ENCODE assay signal across 26 cellular contexts in the genomic region with DNA sequence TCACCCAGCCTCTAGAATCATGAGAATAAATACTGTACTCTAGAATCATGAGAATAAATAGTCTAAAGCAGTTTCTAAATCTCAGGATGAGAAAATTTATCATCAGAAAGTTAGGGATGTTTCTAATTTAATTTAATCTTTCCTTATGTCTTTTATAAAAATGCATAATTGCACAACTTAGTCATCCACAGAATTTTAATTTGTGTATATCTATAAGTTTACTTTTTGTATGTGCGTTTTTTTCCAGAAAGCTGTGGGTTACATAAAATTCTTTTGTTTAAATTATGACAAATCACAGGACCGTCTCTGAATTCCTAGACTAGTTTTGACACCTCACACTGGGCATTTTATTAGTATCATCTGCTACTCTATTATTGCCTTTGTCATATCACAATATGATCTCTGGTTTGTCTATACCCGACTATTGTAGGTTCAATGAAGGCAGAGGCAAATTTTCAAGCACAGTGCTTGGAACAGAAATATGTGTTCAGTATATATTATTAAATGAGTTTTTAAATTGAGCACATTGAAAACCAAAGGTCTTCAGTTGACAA.
"Had no signal": no experiment of that assay in that cellular context is flagged by ENCODE, and none has a peak within 500 bp of the region (broad histone marks: within the 10 kb centered on the region; RNA-seq: fewer than 3 reads in every experiment).

No MANE protein-coding gene starts in this region.

- H3K4me3 ChIP-seq: left lung, lower lobe of right lung, pancreas, prostate gland, skin epidermis, spleen, tibial nerve, uterus had no signal

- DNase-seq: hypothalamus; immature natural killer cell; kidney; left colon; left lung; lower lobe of right lung; mammary epithelial cell; mesenchymal stem cell; naive thymus-derived CD8-positive, alpha-beta T cell; nucleus accumbens; pancreas; posterior cingulate gyrus; retina; right cardiac atrium; spleen; stimulated activated CD4-positive, alpha-beta T cell treated with anti-CD3 and anti-CD28 coated beads, Interleukin-1b, Interleukin-23, amount 100 ng/mL, for 48 hours; stimulated activated CD4-positive, alpha-beta T cell treated with anti-CD3 and anti-CD28 coated beads, Interleukin-2, amount 100 ng/mL, for 48 hours; stimulated activated CD4-positive, alpha-beta T cell treated with anti-CD3 and anti-CD28 coated beads, Interleukin-4, amount 100 ng/mL, for 4 hours; stimulated activated CD8-positive, alpha-beta memory T cell treated with anti-CD3 and anti-CD28 coated beads, Interleukin-4, amount 100 ng/mL, for 48 hours; stimulated activated naive CD4-positive, alpha-beta T cell treated with Interleukin-2 at 50 U/mL for 16 hours; stimulated activated naive CD8-positive, alpha-beta T cell treated with anti-CD3 and anti-CD28 coated beads, Interleukin-15, amount 100 ng/mL, for 72 hours; substantia nigra; uterus had no signal

- H3K9me3 ChIP-seq: lower lobe of right lung, pancreas, prostate gland, spleen, tibial nerve, uterus had no signal

- H3K36me3 ChIP-seq: left lung, lower lobe of right lung, pancreas, prostate gland, spleen, tibial nerve, uterus had no signal

- H3K4me1 ChIP-seq: left lung, lower lobe of right lung, pancreas, prostate gland, spleen, tibial nerve, uterus had no signal

- H3K27ac ChIP-seq: left lung, lower lobe of right lung, pancreas, prostate gland, skin epidermis, spleen, tibial nerve, uterus had no signal

- H3K27me3 ChIP-seq: left lung, pancreas, spleen, tibial nerve, uterus had no signal
